In genomic region chr4:2800691-2801596, GRCh38 we compare ENCODE assay signal across 8 cellular contexts.
DNase-seq lines count a peak whose midpoint lies in the region; ATAC-seq and TF ChIP-seq lines count a peak whose summit lies in the region.

No MANE protein-coding gene starts in this region.

- no peak for TF ChIP-seq CTCF in GM10266 (IDR thresholded peaks at IDR 0.05; ENCODE audit: control insufficient read depth, insufficient read depth, low read depth, missing control alignments)
- TF ChIP-seq CTCF in nephron (IDR thresholded peaks at IDR 0.05; ENCODE audit: unreplicated experiment in 3 of 3) = no peak

- peak overlapping the region; percentile 98 to 99 (median 99) for H3K27ac Mint-ChIP-seq in nephron

- H3K27me3 Mint-ChIP-seq in nephron (ENCODE audit: low read depth) = peaks cover 3% of the 10 kb centered on the region

- no peaks in the 10 kb centered on the region for H3K36me3 Mint-ChIP-seq in nephron (ENCODE audit: low read depth)

- no peaks in the 10 kb centered on the region for H3K9me3 Mint-ChIP-seq in nephron

- ATAC-seq in HG02798 (IDR thresholded peaks at IDR 0.05; ENCODE audit: poor library complexity, unreplicated experiment) = peak; percentile 30
- ATAC-seq in HG02884 (IDR thresholded peaks at IDR 0.05; ENCODE audit: unreplicated experiment) = no peak

- peaks cover 27% of the 10 kb centered on the region for H3K4me1 Mint-ChIP-seq in nephron

- peak; percentile 73 for DNase-seq in GM10266 (ENCODE audit: extremely low spot score)
- DNase-seq in T1000 (lab: John Stamatoyannopoulos, UW) = peak; percentile 54
- DNase-seq in fibroblast of gingiva (ENCODE audit: low read depth) = peak; percentile 61
- no peak for DNase-seq in DMS53 treated with DMSO at 0.1 percent for 48 hours (lab: John Stamatoyannopoulos, UW; ENCODE audit: unreplicated experiment)
- DNase-seq in NCI-H2081 (lab: John Stamatoyannopoulos, UW) = no peak

- H3K4me3 Mint-ChIP-seq in nephron = peak overlapping the region; percentile 34 to 76 (median 73)

Comparison
In these comparisons a context has a peak if more than half of its experiments do, and no peak if none do; other contexts are left out.
1. DNase-seq: peak in GM10266 (single experiment), T1000 (single experiment) and fibroblast of gingiva (single experiment); none in DMS53 treated with DMSO at 0.1 percent for 48 hours (single experiment) and NCI-H2081 (0 of 2).